In the genomic region with DNA sequence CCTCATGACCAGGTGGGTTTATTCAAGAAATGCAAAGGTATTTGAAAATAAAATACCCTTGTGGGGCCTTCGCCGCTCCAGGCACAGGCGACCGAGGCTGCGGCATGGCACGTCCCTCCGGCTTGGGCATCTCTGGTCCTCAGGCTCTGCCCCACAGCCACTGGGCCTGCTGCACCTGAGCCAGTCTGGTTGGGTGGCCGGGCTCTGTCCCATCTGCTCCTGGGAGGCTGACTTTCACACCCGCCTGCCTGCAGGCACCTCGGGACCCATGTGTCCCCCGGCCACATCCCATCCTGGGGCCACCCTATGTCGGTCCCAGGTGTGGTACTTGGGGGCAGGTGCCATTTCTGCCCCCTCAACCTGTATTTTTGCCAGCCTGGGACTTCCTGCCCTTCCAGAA, we compare ENCODE assay signal across 17 cellular contexts. TPM values are rescaled to one million over a fixed set of nuclear protein-coding genes. Genes with fewer than 3 reads are reported as not detected.
"Had no signal": no experiment of that assay in that cellular context is flagged by ENCODE, and none has a peak within 500 bp of the region (broad histone marks: within the 10 kb centered on the region; RNA-seq: fewer than 3 reads in every experiment).

No MANE protein-coding gene starts in this region.

- H3K27ac ChIP-seq: epithelial cell of prostate, heart left ventricle, left lung, neural progenitor cell had no signal

- H3K4me3 ChIP-seq: heart left ventricle, left lung, neural progenitor cell had no signal

- H3K4me1 ChIP-seq: left lung, neural progenitor cell had no signal

- FAIRE-seq: colon had no signal

- H3K9me3 ChIP-seq: heart left ventricle, left lung had no signal

- H3K9ac ChIP-seq: neural progenitor cell had no signal

- H3K36me3 ChIP-seq: heart left ventricle, left lung, neural progenitor cell had no signal

- DNase-seq: activated B cell treated with CpG ODN at 0.5 μM for 24 hours; activated CD4-positive, alpha-beta T cell treated with anti-CD3 and anti-CD28 coated beads for 36 hours; activated CD4-positive, alpha-beta T cell treated with anti-CD3 and anti-CD28 coated beads, Interleukin-2, amount 50 U/mL, for 48 hours; heart left ventricle; left lung; naive thymus-derived CD8-positive, alpha-beta T cell; retina; stimulated activated CD4-positive, alpha-beta T cell treated with anti-CD3 and anti-CD28 coated beads, Interleukin-4, amount 100 ng/mL, for 1 hour; stimulated activated naive CD4-positive, alpha-beta T cell; T1000 had no signal

RNA-seq across cellular contexts. Expression of a gene that starts 30.8 kb away (rescaled TPM):
- total RNA-seq: lung microvascular endothelial cell, mesothelial cell of epicardium, osteoblast, urinary bladder had no signal
